In genomic region chr22:46286941-46287872, GRCh38 we compare ENCODE assay signal across 12 cellular contexts. TPM values are rescaled to one million over a fixed set of nuclear protein-coding genes. Genes with fewer than 3 reads are reported as not detected.
A peak's percentile ranks its signal among the peaks of the same experiment; 100 is the strongest.
DNase-seq lines count a peak whose midpoint lies in the region; ATAC-seq and TF ChIP-seq lines count a peak whose summit lies in the region.
"Had no signal": no experiment of that assay in that cellular context is flagged by ENCODE, and none has a peak within 500 bp of the region (broad histone marks: within the 10 kb centered on the region; RNA-seq: fewer than 3 reads in every experiment).

No MANE protein-coding gene starts in this region.

- H3K9me3 Mint-ChIP-seq in activated CD8-positive, alpha-beta memory T cell treated with anti-CD3 and anti-CD28 coated beads, Interleukin-2, amount 10 ng/mL, durations not matched to agents 7 days and 5 days (ENCODE audit: low read depth), result peaks cover under 1% of the 10 kb centered on the region
- no peaks in the 10 kb centered on the region for H3K9me3 Mint-ChIP-seq in immature natural killer cell
- peaks cover 1% of the 10 kb centered on the region for H3K9me3 Mint-ChIP-seq in stimulated activated memory B cell treated with anti-CD40 and anti-IgM and Interleukin-4, amounts not matched to agents 10 μg/mL and 1 μg/mL and 100 μg/mL, for 72 hours

- POLR2A ChIA-PET in RWPE1 (lab: Yijun Ruan, JAX; ENCODE audit: low non-redundant PET), result no interaction called here

- peak overlapping the region; percentile 83 for H3K4me3 Mint-ChIP-seq in activated CD8-positive, alpha-beta memory T cell treated with anti-CD3 and anti-CD28 coated beads, Interleukin-2, amount 10 ng/mL, durations not matched to agents 7 days and 5 days
- peak overlapping the region; percentile 69 to 90 (median 84) for H3K4me3 Mint-ChIP-seq in immature natural killer cell
- peak overlapping the region; percentile 86 for H3K4me3 Mint-ChIP-seq in stimulated activated memory B cell treated with anti-CD40 and anti-IgM and Interleukin-4, amounts not matched to agents 10 μg/mL and 1 μg/mL and 100 μg/mL, for 72 hours

- CTCF ChIA-PET in activated CD8-positive, alpha-beta memory T cell treated with anti-CD3 and anti-CD28 coated beads, Interleukin-2, amount 10 ng/mL, durations not matched to agents 7 days and 5 days (lab: Charles Lee), result interaction anchor here (0.8 to 1.8 kb wide), 3 partner anchors 10 to 165 kb away, joined by 3 to 6 read pairs (median 4); partner anchors contain the start of genes GTSE1 and TTC38
- CTCF ChIA-PET in RWPE1 (lab: Yijun Ruan, JAX), result no interaction called here

- peak; percentile 7 for ATAC-seq in activated CD8-positive, alpha-beta memory T cell treated with anti-CD3 and anti-CD28 coated beads, Interleukin-2, amount 10 ng/mL, durations not matched to agents 7 days and 5 days
- ATAC-seq in stimulated activated memory B cell treated with anti-CD40 and anti-IgM and Interleukin-4, amounts not matched to agents 10 μg/mL and 1 μg/mL and 100 μg/mL, for 72 hours, result no peak
- ATAC-seq in GM19397 (IDR thresholded peaks at IDR 0.05; ENCODE audit: unreplicated experiment) (no peak), HG03097 (IDR thresholded peaks at IDR 0.05; ENCODE audit: low FRiP score, unreplicated experiment) (no peak)

- peaks cover 40% of the 10 kb centered on the region for H3K4me1 Mint-ChIP-seq in activated CD8-positive, alpha-beta memory T cell treated with anti-CD3 and anti-CD28 coated beads, Interleukin-2, amount 10 ng/mL, durations not matched to agents 7 days and 5 days
- peaks cover 90 to 95% of the 10 kb centered on the region in 2 donors for H3K4me1 Mint-ChIP-seq in immature natural killer cell
- H3K4me1 Mint-ChIP-seq in stimulated activated memory B cell treated with anti-CD40 and anti-IgM and Interleukin-4, amounts not matched to agents 10 μg/mL and 1 μg/mL and 100 μg/mL, for 72 hours, result peaks cover 52% of the 10 kb centered on the region

- no peak for TF ChIP-seq CTCF in RWPE1 (conservative IDR thresholded peaks at IDR 0.05; ENCODE audit: low read depth)

- no peak for DNase-seq in activated CD8-positive, alpha-beta memory T cell treated with anti-CD3 and anti-CD28 coated beads, Interleukin-2, amount 10 ng/mL, durations not matched to agents 7 days and 5 days
- DNase-seq in activated CD8-positive, alpha-beta memory T cell treated with anti-CD3 and anti-CD28 coated beads for 24 hours, result no peak
- DNase-seq in RWPE1 (ENCODE audit: low spot score) (no peak), immature natural killer cell (no peak), anterior cingulate cortex (lab: John Stamatoyannopoulos, UW) (no peak)
- DNase-seq: activated CD8-positive, alpha-beta memory T cell treated with anti-CD3 and anti-CD28 coated beads, Interleukin-2, amount 50 U/mL, for 4 hours; NCI-H1694 had no signal

- peak overlapping the region; percentile 96 for H3K27ac Mint-ChIP-seq in activated CD8-positive, alpha-beta memory T cell treated with anti-CD3 and anti-CD28 coated beads, Interleukin-2, amount 10 ng/mL, durations not matched to agents 7 days and 5 days
- peak overlapping the region; percentile 93 to 100 (median 99) for H3K27ac Mint-ChIP-seq in immature natural killer cell
- H3K27ac Mint-ChIP-seq in stimulated activated memory B cell treated with anti-CD40 and anti-IgM and Interleukin-4, amounts not matched to agents 10 μg/mL and 1 μg/mL and 100 μg/mL, for 72 hours, result peak overlapping the region; percentile 93

- H3K27ac ChIP-seq in RWPE1, result peak overlapping the region; percentile 22

- H3K27me3 Mint-ChIP-seq in activated CD8-positive, alpha-beta memory T cell treated with anti-CD3 and anti-CD28 coated beads, Interleukin-2, amount 10 ng/mL, durations not matched to agents 7 days and 5 days, result no peaks in the 10 kb centered on the region
- H3K27me3 Mint-ChIP-seq in immature natural killer cell (ENCODE audit: low read depth in 3 of 3), result peaks cover 16 to 46% (median 43%) of the 10 kb centered on the region in 3 donors
- H3K27me3 Mint-ChIP-seq in stimulated activated memory B cell treated with anti-CD40 and anti-IgM and Interleukin-4, amounts not matched to agents 10 μg/mL and 1 μg/mL and 100 μg/mL, for 72 hours, result no peaks in the 10 kb centered on the region

- peaks cover 52% of the 10 kb centered on the region for H3K36me3 Mint-ChIP-seq in activated CD8-positive, alpha-beta memory T cell treated with anti-CD3 and anti-CD28 coated beads, Interleukin-2, amount 10 ng/mL, durations not matched to agents 7 days and 5 days
- peaks cover 23 to 76% (median 38%) of the 10 kb centered on the region in 3 donors for H3K36me3 Mint-ChIP-seq in immature natural killer cell
- H3K36me3 Mint-ChIP-seq in stimulated activated memory B cell treated with anti-CD40 and anti-IgM and Interleukin-4, amounts not matched to agents 10 μg/mL and 1 μg/mL and 100 μg/mL, for 72 hours, result peaks cover 40% of the 10 kb centered on the region

RNA-seq across cellular contexts. Expression of gene GTSE1, which starts 9.5 kb away (rescaled TPM):
- 100 to 1,000 TPM in 1 of 2 experiments, 10 to 100 TPM in 1; 91.9 to 101 TPM for total RNA-seq in activated CD8-positive, alpha-beta memory T cell treated with anti-CD3 and anti-CD28 coated beads, Interleukin-2, amount 10 ng/mL, durations not matched to agents 7 days and 5 days
- polyA plus RNA-seq in immature natural killer cell, result under 1 TPM in 2 of 3 donors, not detected in 1; 0.50 to 0.71 TPM

RNA-seq across cellular contexts. Expression of gene TTC38, which starts 19.4 kb away (rescaled TPM):
- total RNA-seq in activated CD8-positive, alpha-beta memory T cell treated with anti-CD3 and anti-CD28 coated beads, Interleukin-2, amount 10 ng/mL, durations not matched to agents 7 days and 5 days, result 10 to 100 TPM; 35.3 to 37.1 TPM
- polyA plus RNA-seq in immature natural killer cell, result 100 to 1,000 TPM; 190 to 290 (median 205) TPM

RNA-seq across cellular contexts. Expression of gene PKDREJ, which starts 24.1 kb away (rescaled TPM):
- total RNA-seq in activated CD8-positive, alpha-beta memory T cell treated with anti-CD3 and anti-CD28 coated beads, Interleukin-2, amount 10 ng/mL, durations not matched to agents 7 days and 5 days, result not detected
- under 1 TPM in 2 of 3 donors, not detected in 1; 0.20 to 0.59 TPM for polyA plus RNA-seq in immature natural killer cell
- total RNA-seq: T-helper 1 cell treated with Interleukin-12 subunit alpha and Interleukin-12 subunit beta and Interleukin-4 antibody, amounts not matched to agents 30 ng/mL and 1 ng/mL, for 36 hours had no signal
- polyA plus RNA-seq: neural cell had no signal

RNA-seq across cellular contexts. Expression of gene CDPF1, which starts 37.1 kb away (rescaled TPM):
- total RNA-seq in activated CD8-positive, alpha-beta memory T cell treated with anti-CD3 and anti-CD28 coated beads, Interleukin-2, amount 10 ng/mL, durations not matched to agents 7 days and 5 days, result 10 to 100 TPM; 11.0 to 11.1 TPM
- polyA plus RNA-seq in immature natural killer cell, result 10 to 100 TPM; 23.2 to 32.8 (median 23.7) TPM

RNA-seq across cellular contexts. Expression of gene TRMU, which starts 48.3 kb away (rescaled TPM):
- total RNA-seq in activated CD8-positive, alpha-beta memory T cell treated with anti-CD3 and anti-CD28 coated beads, Interleukin-2, amount 10 ng/mL, durations not matched to agents 7 days and 5 days, result 10 to 100 TPM; 86.7 to 89.1 TPM
- polyA plus RNA-seq in immature natural killer cell, result 10 to 100 TPM; 12.3 to 18.5 (median 16.8) TPM
